In the genomic region with DNA sequence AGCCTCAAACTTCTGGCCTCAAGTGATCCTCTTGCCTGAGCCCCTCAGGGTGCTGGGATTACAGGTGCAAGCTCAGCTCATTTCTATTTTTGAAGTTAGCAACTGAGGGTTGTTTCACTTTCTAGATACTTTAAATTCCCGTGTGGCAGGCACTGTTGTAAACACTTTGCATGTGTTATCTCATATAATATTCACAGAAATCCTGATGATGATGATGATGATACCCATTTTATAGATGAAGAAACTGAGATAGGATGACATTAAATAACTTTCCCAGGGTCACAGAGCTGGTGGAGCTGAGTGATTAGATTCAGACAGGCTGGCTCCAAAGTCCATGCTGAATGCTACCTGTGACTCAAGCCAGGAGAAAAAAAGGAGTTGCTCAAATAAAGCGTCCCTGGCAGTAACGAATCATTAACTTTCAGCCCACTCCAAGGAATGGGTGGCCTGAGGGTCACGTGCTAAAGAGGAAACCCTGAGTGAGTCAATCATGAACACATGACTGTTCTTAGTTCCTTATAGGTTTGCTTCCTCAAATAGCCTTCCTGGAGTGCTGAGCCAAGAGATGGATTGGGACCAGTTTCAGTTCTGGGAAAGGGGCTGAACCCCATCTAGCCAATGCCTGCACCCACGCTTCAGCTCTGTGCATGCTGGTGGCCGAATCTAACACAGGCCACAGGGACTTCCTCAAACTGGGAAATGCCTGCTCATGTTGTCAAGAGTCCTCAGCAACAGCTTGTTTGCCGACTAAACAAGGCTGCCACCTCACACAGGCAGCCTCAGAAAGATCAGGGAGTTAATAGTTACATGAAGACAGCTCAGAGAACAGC, we compare ENCODE assay signal across 8 cellular contexts. TPM values are rescaled to one million over a fixed set of nuclear protein-coding genes. Genes with fewer than 3 reads are reported as not detected.
DNase-seq lines count a peak whose midpoint lies in the region; ATAC-seq and TF ChIP-seq lines count a peak whose summit lies in the region.

No MANE protein-coding gene starts in this region.

- peak overlapping the region; percentile 59 for H3K27ac ChIP-seq in ACC112 (ENCODE audit: low read depth, low read length)

- H3K4me1 ChIP-seq in ACC112 (ENCODE audit: control insufficient read depth, insufficient read depth, low read length, unreplicated experiment): peaks cover 15% of the 10 kb centered on the region

- H3K4me3 ChIP-seq in ACC112 (ENCODE audit: low read depth, low read length): peak overlapping the region; percentile 10
- H3K4me3 ChIP-seq in HFF-Myc (replicated peaks; ENCODE audit: low read depth, low read length): no peak overlapping the region
- H3K4me3 ChIP-seq in foreskin fibroblast (ENCODE audit: low read depth in 1 of 2, low read length in 2 of 2): no peak overlapping the region

- H3K79me2 ChIP-seq in ACC112 (ENCODE audit: control insufficient read depth, insufficient read depth, low read length, unreplicated experiment): no peaks in the 10 kb centered on the region

- peak; percentile 96 for ATAC-seq in omental fat pad (ENCODE audit: low FRiP score)

- H3K36me3 ChIP-seq in ACC112 (ENCODE audit: insufficient read depth, low read length): no peaks in the 10 kb centered on the region

- H2AFZ ChIP-seq in ACC112 (ENCODE audit: low read length, unreplicated experiment): peak overlapping the region; percentile 0

- TF ChIP-seq CTCF in GM10266 (IDR thresholded peaks at IDR 0.05; ENCODE audit: control insufficient read depth, insufficient read depth, low read depth, missing control alignments) (no peak), HFF-Myc (IDR thresholded peaks at IDR 0.05; ENCODE audit: low read depth, low read length, missing control alignments) (no peak), foreskin fibroblast (IDR thresholded peaks at IDR 0.05; ENCODE audit: low read depth, low read length) (no peak), omental fat pad (IDR thresholded peaks at IDR 0.05) (no peak)

- DNase-seq in GM10266 (ENCODE audit: extremely low spot score) (peak; percentile 47), HFF-Myc (ENCODE audit: extremely low read depth, low read depth) (peak; percentile 47), LoVo (ENCODE audit: low spot score) (peak; percentile 96), UCSD-AML1 (lab: John Stamatoyannopoulos, UW; ENCODE audit: unreplicated experiment) (peak; percentile 81), foreskin fibroblast (peak; percentile 48 to 66), omental fat pad (ENCODE audit: low spot score) (peak; percentile 43)
- no peak for DNase-seq in stimulated activated CD4-positive, alpha-beta T cell treated with anti-CD3 and anti-CD28 coated beads, Interleukin-2, amount 100 ng/mL, for 24 hours

- H3K27me3 ChIP-seq in ACC112 (ENCODE audit: insufficient read depth, low read length): no peaks in the 10 kb centered on the region

RNA-seq across cellular contexts. Expression of a gene that starts 52.8 kb away (rescaled TPM):
- 100 to 1,000 TPM in 1 of 4 donors, 10 to 100 TPM in 3; 51.0 to 124 (median 55.5) TPM for total RNA-seq in omental fat pad

Comparison
In these comparisons a context has a peak if more than half of its experiments do, and no peak if none do; other contexts are left out.
1. DNase-seq: peak in GM10266 (single experiment), HFF-Myc (single experiment), LoVo (single experiment), UCSD-AML1 (single experiment), foreskin fibroblast (2 of 2) and omental fat pad (single experiment); none in stimulated activated CD4-positive, alpha-beta T cell treated with anti-CD3 and anti-CD28 coated beads, Interleukin-2, amount 100 ng/mL, for 24 hours (0 of 2).